14 cellular contexts compared by ENCODE assay signal in the genomic region with DNA sequence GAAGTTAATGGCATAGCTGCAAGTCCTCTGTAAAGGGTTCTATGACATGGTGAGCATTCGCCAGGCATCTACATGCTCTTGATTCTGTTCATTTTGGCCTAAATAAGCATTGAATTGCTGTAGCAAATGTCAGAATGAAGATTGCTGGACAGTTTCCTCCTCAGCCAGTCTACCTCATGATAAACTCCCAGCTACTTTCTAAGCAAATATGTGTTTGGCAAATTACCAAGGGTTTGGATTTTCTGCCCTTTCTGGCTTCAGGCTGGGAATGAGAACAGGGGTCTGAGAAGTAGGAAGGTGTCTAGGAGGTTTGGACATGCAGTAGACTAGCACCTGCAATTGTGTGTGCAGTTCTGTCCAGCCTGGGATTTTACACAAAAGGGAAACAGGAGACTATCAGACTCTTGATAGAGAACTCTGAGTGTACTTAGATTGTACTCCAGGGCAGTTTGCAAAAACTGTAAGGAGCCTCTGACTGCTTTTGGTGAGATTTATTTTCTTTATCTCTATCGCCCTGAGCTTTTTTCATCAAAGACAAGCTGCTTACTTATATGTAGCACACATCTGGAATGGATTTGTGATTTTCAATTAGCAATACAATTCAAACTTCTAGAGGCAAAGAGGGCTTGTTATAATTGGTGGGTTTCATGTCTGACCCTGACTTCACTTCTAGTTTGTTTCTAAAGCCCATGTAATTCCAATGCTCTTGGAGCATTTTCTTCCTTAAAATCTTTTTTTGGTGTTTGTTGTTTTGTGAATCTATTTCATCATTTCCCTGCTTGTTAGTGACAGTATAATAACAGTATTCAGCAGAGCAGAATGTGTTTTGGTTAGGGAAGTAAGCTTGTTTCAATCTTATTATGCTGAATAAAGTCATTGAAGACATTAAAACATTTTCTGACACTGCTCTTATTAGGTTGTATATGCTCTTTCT.
A peak's percentile ranks its signal among the peaks of the same experiment; 100 is the strongest.
DNase-seq lines count a peak whose midpoint lies in the region; ATAC-seq, FAIRE-seq and TF ChIP-seq lines count a peak whose summit lies in the region.
"Had no signal": no experiment of that assay in that cellular context is flagged by ENCODE, and none has a peak within 500 bp of the region (broad histone marks: within the 10 kb centered on the region; RNA-seq: fewer than 3 reads in every experiment).

No MANE protein-coding gene starts in this region.

- H3K4me1 ChIP-seq in endodermal cell (ENCODE audit: control insufficient read depth, insufficient read depth, low read length) (peaks cover 11% of the 10 kb centered on the region), pancreas (peaks cover 17 to 40% (median 19%) of the 10 kb centered on the region in 3 donors), smooth muscle cell (ENCODE audit: low read depth) (peaks cover 4% of the 10 kb centered on the region)

- H3K4me1 Mint-ChIP-seq in endodermal cell: peaks cover 15% of the 10 kb centered on the region

- H3K9me3 Mint-ChIP-seq in endodermal cell: no peaks in the 10 kb centered on the region

- peak; percentile 30 to 65 (median 54) for ATAC-seq in pancreas
- ATAC-seq: activated CD8-positive, alpha-beta memory T cell treated with anti-CD3 and anti-CD28 coated beads, Interleukin-2, amount 10 ng/mL, durations not matched to agents 7 days and 5 days had no signal

- no peak for TF ChIP-seq CTCF in AG10803 (conservative IDR thresholded peaks at IDR 0.05; ENCODE audit: low read length)
- no peak for TF ChIP-seq CTCF in endodermal cell (conservative IDR thresholded peaks at IDR 0.05)
- no peak for TF ChIP-seq CTCF in pancreas (IDR thresholded peaks at IDR 0.05)
- TF ChIP-seq CTCF in smooth muscle cell (IDR thresholded peaks at IDR 0.05; ENCODE audit: borderline replicate concordance, insufficient read depth, poor library complexity, severe bottlenecking): no peak

- peaks cover 53% of the 10 kb centered on the region for H3K36me3 Mint-ChIP-seq in endodermal cell (ENCODE audit: low read depth)

- H3K9ac ChIP-seq in endodermal cell (ENCODE audit: extremely low read depth, low read length, poor library complexity, severe bottlenecking) (peak overlapping the region; percentile 35), smooth muscle cell (ENCODE audit: low read depth) (no peak overlapping the region)

- H3K4me3 ChIP-seq in AG10803 (ENCODE audit: low read length) (no peak overlapping the region), endodermal cell (ENCODE audit: low read length) (peak overlapping the region; percentile 22), pancreas (no peak overlapping the region), smooth muscle cell (no peak overlapping the region)
- H3K4me3 ChIP-seq: adrenal gland had no signal

- peaks cover 44% of the 10 kb centered on the region for H3K36me3 ChIP-seq in endodermal cell (ENCODE audit: control insufficient read depth, insufficient read depth, low read length)
- no peaks in the 10 kb centered on the region for H3K36me3 ChIP-seq in pancreas
- H3K36me3 ChIP-seq in smooth muscle cell (ENCODE audit: low read depth): peaks cover 12% of the 10 kb centered on the region

- peak; percentile 71 for FAIRE-seq in pancreas (lab: Jason Lieb, UNC)
- FAIRE-seq in frontal cortex (lab: Jason Lieb, UNC): no peak

- H3K27ac ChIP-seq in endodermal cell (ENCODE audit: low read depth, low read length): no peak overlapping the region
- peak overlapping the region in 3 of 4 donors; percentile 20 to 78 (median 66) for H3K27ac ChIP-seq in pancreas
- H3K27ac ChIP-seq in smooth muscle cell (ENCODE audit: low read depth): no peak overlapping the region

- H2AFZ ChIP-seq in smooth muscle cell (ENCODE audit: low read depth): no peak overlapping the region

- H3K27me3 ChIP-seq in endodermal cell (ENCODE audit: control insufficient read depth, insufficient read depth, low read length, poor library complexity, severe bottlenecking) (no peaks in the 10 kb centered on the region), pancreas (no peaks in the 10 kb centered on the region), smooth muscle cell (ENCODE audit: low read depth) (no peaks in the 10 kb centered on the region)
- H3K27me3 ChIP-seq: adrenal gland had no signal

- H3K9me3 ChIP-seq in endodermal cell (ENCODE audit: control insufficient read depth, low read length) (no peaks in the 10 kb centered on the region), pancreas (no peaks in the 10 kb centered on the region), smooth muscle cell (replicated peaks; ENCODE audit: low read depth) (no peaks in the 10 kb centered on the region)
- H3K9me3 ChIP-seq: adrenal gland had no signal

- no peak overlapping the region for H3K4me3 Mint-ChIP-seq in endodermal cell
- H3K4me3 Mint-ChIP-seq: activated CD8-positive, alpha-beta memory T cell treated with anti-CD3 and anti-CD28 coated beads, Interleukin-2, amount 10 ng/mL, durations not matched to agents 7 days and 5 days had no signal

- no peak overlapping the region for H3K4me2 ChIP-seq in smooth muscle cell

- peak; percentile 37 for DNase-seq in AG10803 (ENCODE audit: low read depth)
- DNase-seq in HT-29 (ENCODE audit: low spot score): peak; percentile 44
- DNase-seq in endodermal cell: no peak
- DNase-seq in pancreas: no peak
- no peak for DNase-seq in smooth muscle cell (lab: John Stamatoyannopoulos, UW; ENCODE audit: unreplicated experiment)
- no peak for DNase-seq in ecto neural progenitor cell (ENCODE audit: low spot score)
- DNase-seq in LoVo (ENCODE audit: low spot score): no peak
- DNase-seq in frontal cortex (ENCODE audit: low spot score in 2 of 2): no peak
- DNase-seq: activated CD8-positive, alpha-beta memory T cell treated with anti-CD3 and anti-CD28 coated beads, Interleukin-2, amount 10 ng/mL, durations not matched to agents 7 days and 5 days; adrenal gland; HCEC 1CT; NCI-H1694; OCI-M1; T1000 had no signal

- no peaks in the 10 kb centered on the region for H3K79me2 ChIP-seq in smooth muscle cell (ENCODE audit: low read depth)

- H3K27ac Mint-ChIP-seq in endodermal cell: peak overlapping the region; percentile 91
- H3K27ac Mint-ChIP-seq: activated CD8-positive, alpha-beta memory T cell treated with anti-CD3 and anti-CD28 coated beads, Interleukin-2, amount 10 ng/mL, durations not matched to agents 7 days and 5 days had no signal

- intact Hi-C loops in pancreas (cut with DNase I): no loop called here

- no peaks in the 10 kb centered on the region for H3F3A ChIP-seq in smooth muscle cell (ENCODE audit: low read depth)

- H3K27me3 Mint-ChIP-seq in endodermal cell (ENCODE audit: insufficient read depth): no peaks in the 10 kb centered on the region
- H3K27me3 Mint-ChIP-seq: activated CD8-positive, alpha-beta memory T cell treated with anti-CD3 and anti-CD28 coated beads, Interleukin-2, amount 10 ng/mL, durations not matched to agents 7 days and 5 days had no signal

- no peaks in the 10 kb centered on the region for H4K20me1 ChIP-seq in smooth muscle cell (ENCODE audit: low read depth)

- WGBS in endodermal cell (ENCODE audit: insufficient coverage in 1 of 2, insufficient read length in 1 of 2), 2 experiments: 99 to 100% methylated on average over 1 to 2 of the region's 2 CpGs
- WGBS in pancreas, 2 donors: 30 to 37% methylated on average over 2 of the region's 2 CpGs
- 92% methylated on average over 2 of the region's 2 CpGs for WGBS in smooth muscle cell (ENCODE audit: low lambda C conversion rate)

Comparison
In these comparisons a context has a peak if more than half of its experiments do, and no peak if none do; other contexts are left out.
1. DNase-seq: peak in AG10803 (single experiment) and HT-29 (single experiment); none in endodermal cell (single experiment), pancreas (0 of 6), smooth muscle cell (single experiment), ecto neural progenitor cell (single experiment), LoVo (single experiment) and frontal cortex (0 of 2).
2. H3K27ac ChIP-seq: peak in pancreas (3 of 4); none in endodermal cell (single experiment) and smooth muscle cell (single experiment).